Comparison of ENCODE assay signal across 10 cellular contexts in genomic region chr18:56873441-56874140, GRCh38.
DNase-seq lines count a peak whose midpoint lies in the region; ATAC-seq lines count a peak whose summit lies in the region.
"Had no signal": no experiment of that assay in that cellular context is flagged by ENCODE, and none has a peak within 500 bp of the region (broad histone marks: within the 10 kb centered on the region; RNA-seq: fewer than 3 reads in every experiment).

No MANE protein-coding gene starts in this region.

- no peaks in the 10 kb centered on the region for H3K36me3 ChIP-seq in BLaER1

- H3K9ac ChIP-seq in BLaER1 = no peak overlapping the region; the same call in 1 of the 2 replicates

- H3K27me3 ChIP-seq in BLaER1 = no peaks in the 10 kb centered on the region

- H4K20me1 ChIP-seq in BLaER1 = no peaks in the 10 kb centered on the region

- ATAC-seq in GM19328 (IDR thresholded peaks at IDR 0.05; ENCODE audit: unreplicated experiment) = no peak
- no peak for ATAC-seq in HG02623 (IDR thresholded peaks at IDR 0.05; ENCODE audit: unreplicated experiment)

- no peak overlapping the region for H3K4me3 ChIP-seq in BLaER1

- H3K4me1 ChIP-seq in BLaER1 = peaks cover 9% of the 10 kb centered on the region

- H3K4me2 ChIP-seq in BLaER1 = peak overlapping the region; percentile 41

- DNase-seq in MV-4-11 (lab: John Stamatoyannopoulos, UW) (peak; percentile 41), anterior cingulate cortex (lab: John Stamatoyannopoulos, UW) (peak in 35 of 58 donors; percentile 5 to 83 (median 35)), left kidney (ENCODE audit: low read depth, low spot score) (peak; percentile 71), DMS79 (lab: John Stamatoyannopoulos, UW) (no peak), SW480 (ENCODE audit: low spot score) (no peak)
- DNase-seq: NCI-H446 treated with DMSO at 0.1 percent for 48 hours had no signal

- H3K27ac ChIP-seq in BLaER1 = no peak overlapping the region
- H3K27ac ChIP-seq: HL-60 had no signal

- H3K9me3 ChIP-seq in BLaER1 = no peaks in the 10 kb centered on the region

Comparison
In these comparisons a context has a peak if more than half of its experiments do, and no peak if none do; other contexts are left out.
1. DNase-seq: peak in MV-4-11 (single experiment), anterior cingulate cortex (35 of 58) and left kidney (single experiment); none in DMS79 (single experiment) and SW480 (single experiment).